26 cellular contexts compared by ENCODE assay signal in the genomic region with DNA sequence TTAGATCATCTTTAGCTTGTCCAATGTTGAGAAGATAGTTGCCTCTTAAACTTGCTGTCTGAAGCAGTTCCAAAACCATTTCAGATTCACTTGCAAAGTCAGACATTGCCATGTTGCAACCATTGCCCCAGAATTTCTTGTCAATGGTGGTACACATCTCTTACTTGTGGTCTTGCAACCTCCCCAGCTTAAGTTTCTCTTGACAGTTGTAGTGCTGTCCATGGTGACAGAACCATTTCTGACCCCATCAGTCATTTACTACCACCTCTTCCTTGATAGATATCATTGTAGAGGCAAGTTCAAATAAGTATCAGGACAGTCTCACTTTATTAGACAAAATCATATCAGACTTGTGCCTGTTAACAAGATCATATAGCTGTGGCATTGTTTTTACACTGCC.
DNase-seq lines count a peak whose midpoint lies in the region; ATAC-seq, FAIRE-seq and TF ChIP-seq lines count a peak whose summit lies in the region.
"Had no signal": no experiment of that assay in that cellular context is flagged by ENCODE, and none has a peak within 500 bp of the region (broad histone marks: within the 10 kb centered on the region; RNA-seq: fewer than 3 reads in every experiment).

No MANE protein-coding gene starts in this region.

- peaks cover 0 to 2% of the 10 kb centered on the region in 2 experiments; a peak in 2 of 4 replicates for H3K4me1 ChIP-seq in SK-N-SH (ENCODE audit: control insufficient read depth in 1 of 2, insufficient read depth in 2 of 2, low read depth in 1 of 2, low read length in 1 of 2)
- no peaks in the 10 kb centered on the region for H3K4me1 ChIP-seq in HEK293 (ENCODE audit: control insufficient read depth, insufficient read depth, low read length)
- no peaks in the 10 kb centered on the region for H3K4me1 ChIP-seq in GM12878 (ENCODE audit: control insufficient read depth, insufficient read depth, low read length)
- H3K4me1 ChIP-seq: A549; BLaER1 treated with 17β-estradiol and CSF1 and Interleukin-3, amounts not matched to agents 10 nM and 100 nM; Caco-2 had no signal

- peaks cover 24% of the 10 kb centered on the region for H3K4me1 Mint-ChIP-seq in activated naive CD8-positive, alpha-beta T cell treated with anti-CD3 and anti-CD28 coated beads, Interleukin-2, amount 10 ng/mL, durations not matched to agents 7 days and 5 days
- no peaks in the 10 kb centered on the region for H3K4me1 Mint-ChIP-seq in activated naive CD8-positive, alpha-beta T cell treated with anti-CD3 and anti-CD28 coated beads for 36 hours
- H3K4me1 Mint-ChIP-seq: B cell had no signal

- TF ChIP-seq CTCF in SK-N-SH (IDR thresholded peaks at IDR 0.05): no peak
- no peak for TF ChIP-seq CTCF in HEK293 (tag by site-specific recombination; IDR thresholded peaks at IDR 0.05)
- no peak for TF ChIP-seq CTCF in GM12878 (IDR thresholded peaks at IDR 0.05 in 2 of 3, conservative IDR thresholded peaks at IDR 0.05 in 1 of 3; ENCODE audit: control insufficient read depth in 2 of 3, extremely low read depth in 1 of 3, insufficient read depth in 1 of 3, low read depth in 3 of 3, low read length in 3 of 3)

- H3K4me2 ChIP-seq in SK-N-SH (no peak overlapping the region), GM12878 (ENCODE audit: control insufficient read depth, insufficient read depth) (no peak overlapping the region)
- H3K4me2 ChIP-seq: A549; BLaER1 treated with 17β-estradiol and CSF1 and Interleukin-3, amounts not matched to agents 10 nM and 100 nM had no signal

- BruUV-seq in GM12878 (replicated peaks; lab: Mats Ljungman, UMichigan): no TSS peak

- H3K27me3 Mint-ChIP-seq in activated naive CD8-positive, alpha-beta T cell treated with anti-CD3 and anti-CD28 coated beads, Interleukin-2, amount 10 ng/mL, durations not matched to agents 7 days and 5 days: no peaks in the 10 kb centered on the region
- no peaks in the 10 kb centered on the region for H3K27me3 Mint-ChIP-seq in activated naive CD8-positive, alpha-beta T cell treated with anti-CD3 and anti-CD28 coated beads for 36 hours
- H3K27me3 Mint-ChIP-seq: B cell; CD4-positive, alpha-beta T cell had no signal

- H2AFZ ChIP-seq in SK-N-SH (ENCODE audit: low read depth) (no peak overlapping the region), GM12878 (ENCODE audit: control insufficient read depth, low read depth, low read length) (no peak overlapping the region)

- in situ Hi-C loops in GM12878 (cut with MboI): no loop called here

- H3K9me3 ChIP-seq in SK-N-SH: no peaks in the 10 kb centered on the region
- no peaks in the 10 kb centered on the region for H3K9me3 ChIP-seq in HEK293 (ENCODE audit: control insufficient read depth, insufficient read depth, low read depth, low read length)
- H3K9me3 ChIP-seq in GM12878 (replicated peaks; ENCODE audit: control insufficient read depth, insufficient read depth, low read length): no peaks in the 10 kb centered on the region
- H3K9me3 ChIP-seq: A549; BLaER1 treated with 17β-estradiol and CSF1 and Interleukin-3, amounts not matched to agents 10 nM and 100 nM; Caco-2 had no signal

- H3K9me2 ChIP-seq in SK-N-SH: no peaks in the 10 kb centered on the region

- no peak overlapping the region for H3K9ac ChIP-seq in SK-N-SH
- H3K9ac ChIP-seq in GM12878 (ENCODE audit: control insufficient read depth, insufficient read depth, low read length): no peak overlapping the region
- H3K9ac ChIP-seq: BLaER1 treated with 17β-estradiol and CSF1 and Interleukin-3, amounts not matched to agents 10 nM and 100 nM had no signal

- RAD21 ChIA-PET in GM12878 (lab: Charles Lee; ENCODE audit: unreplicated experiment): interaction anchor here (3.7 kb wide), 1 partner anchor 343 kb away, joined by 10 read pairs; no protein-coding TSS in a partner anchor

- no peaks in the 10 kb centered on the region for H3F3A ChIP-seq in SK-N-SH (replicated peaks; ENCODE audit: insufficient read depth)

- H3K4me3 ChIP-seq in SK-N-SH (ENCODE audit: low read depth in 2 of 2, low read length in 1 of 2): no peak overlapping the region
- no peak overlapping the region for H3K4me3 ChIP-seq in HEK293 (ENCODE audit: low read depth, low read length)
- no peak overlapping the region for H3K4me3 ChIP-seq in GM12878
- H3K4me3 ChIP-seq: A549; BLaER1 treated with 17β-estradiol and CSF1 and Interleukin-3, amounts not matched to agents 10 nM and 100 nM had no signal

- H3K79me2 ChIP-seq in SK-N-SH (ENCODE audit: insufficient read depth): no peaks in the 10 kb centered on the region
- H3K79me2 ChIP-seq in GM12878 (ENCODE audit: control insufficient read depth, insufficient read depth, low read length): no peaks in the 10 kb centered on the region

- no peak for FAIRE-seq in GM12878 (lab: Jason Lieb, UNC)
- FAIRE-seq: A549, D721Med, GM12891, GM19239 had no signal

- SMC1A ChIA-PET in GM12878 (lab: Charles Lee; ENCODE audit: uncharacterized antibody, unreplicated experiment): interaction anchor here (0.6 to 2.1 kb wide), 6 partner anchors 15 to 343 kb away, joined by 3 to 6 read pairs (median 3); no protein-coding TSS in a partner anchor

- no peak overlapping the region for H3K27ac ChIP-seq in SK-N-SH (ENCODE audit: low read depth in 2 of 2, low read length in 1 of 2)
- no peak overlapping the region for H3K27ac ChIP-seq in HEK293 (ENCODE audit: extremely low read depth, low read depth, low read length)
- no peak overlapping the region for H3K27ac ChIP-seq in GM12878 (ENCODE audit: control insufficient read depth, insufficient read depth)
- H3K27ac ChIP-seq: 22Rv1; A549; BLaER1 treated with 17β-estradiol and CSF1 and Interleukin-3, amounts not matched to agents 10 nM and 100 nM; C4-2B had no signal

- H3K4me3 Mint-ChIP-seq in activated naive CD8-positive, alpha-beta T cell treated with anti-CD3 and anti-CD28 coated beads, Interleukin-2, amount 10 ng/mL, durations not matched to agents 7 days and 5 days: peak overlapping the region; percentile 61
- no peak overlapping the region for H3K4me3 Mint-ChIP-seq in activated naive CD8-positive, alpha-beta T cell treated with anti-CD3 and anti-CD28 coated beads for 36 hours
- H3K4me3 Mint-ChIP-seq: B cell; CD4-positive, alpha-beta T cell; CD8-positive, alpha-beta T cell had no signal

- intact Hi-C loops in GM12878 (cut with micrococcal nuclease; ENCODE audit: unreplicated experiment): no loop called here

- CTCF ChIA-PET in SK-N-SH (lab: Yijun Ruan, JAX) (interaction anchor here (1.9 to 4.5 kb wide), 3 partner anchors 9 to 343 kb away, joined by 7 to 28 read pairs (median 11); no protein-coding TSS in a partner anchor), HEK293 (lab: Yijun Ruan, JAX) (interaction anchor here (0.6 to 2.8 kb wide), 2 partner anchors 8 to 168 kb away, joined by 3 to 13 read pairs; no protein-coding TSS in a partner anchor), GM12878 (lab: Yijun Ruan, JAX) (interaction anchor here (0.9 to 4.1 kb wide), 3 partner anchors 8 to 350 kb away, joined by 3 to 37 read pairs (median 5); no protein-coding TSS in a partner anchor)

- TF ChIP-seq RAD21 in SK-N-SH (IDR thresholded peaks at IDR 0.05; ENCODE audit: low read length) (no peak), GM12878 (IDR thresholded peaks at IDR 0.05; ENCODE audit: insufficient read depth, low read depth, low read length) (no peak)

- TF ChIP-seq EP300 in SK-N-SH (IDR thresholded peaks at IDR 0.05; ENCODE audit: borderline replicate concordance in 1 of 2, low read depth in 1 of 2, low read length in 1 of 2) (no peak), GM12878 (IDR thresholded peaks at IDR 0.05; ENCODE audit: borderline replicate concordance in 1 of 2, control insufficient read depth in 1 of 2, low read depth in 2 of 2, low read length in 2 of 2) (no peak)

- POLR2A ChIA-PET in SK-N-SH (lab: Yijun Ruan, JAX) (no interaction called here), HEK293 (lab: Yijun Ruan, JAX) (no interaction called here), GM12878 (lab: Charles Lee) (no interaction called here)
- POLR2A ChIA-PET in activated naive CD8-positive, alpha-beta T cell treated with anti-CD3 and anti-CD28 coated beads, Interleukin-2, amount 10 ng/mL, durations not matched to agents 7 days and 5 days (lab: Charles Lee): interaction anchor here (0.9 kb wide), 1 partner anchor 20 kb away, joined by 3 read pairs; no protein-coding TSS in a partner anchor

- no peaks in the 10 kb centered on the region for H3K27me3 ChIP-seq in SK-N-SH (ENCODE audit: insufficient read depth)
- H3K27me3 ChIP-seq in GM12878 (replicated peaks in 1 of 2; ENCODE audit: control insufficient read depth in 2 of 2, insufficient read depth in 2 of 2, low read length in 1 of 2): no peaks in the 10 kb centered on the region
- H3K27me3 ChIP-seq: BLaER1 treated with 17β-estradiol and CSF1 and Interleukin-3, amounts not matched to agents 10 nM and 100 nM had no signal

- no peaks in the 10 kb centered on the region for H3K36me3 ChIP-seq in SK-N-SH (replicated peaks in 1 of 2; ENCODE audit: control insufficient read depth in 1 of 2, insufficient read depth in 2 of 2, low read length in 1 of 2)
- H3K36me3 ChIP-seq in HEK293 (ENCODE audit: control insufficient read depth in 2 of 2, insufficient read depth in 1 of 2, low read length in 2 of 2): no peaks in the 10 kb centered on the region
- H3K36me3 ChIP-seq in GM12878 (ENCODE audit: control insufficient read depth in 2 of 2, insufficient read depth in 2 of 2, low read length in 1 of 2): no peaks in the 10 kb centered on the region
- H3K36me3 ChIP-seq: BLaER1 treated with 17β-estradiol and CSF1 and Interleukin-3, amounts not matched to agents 10 nM and 100 nM had no signal

- H3K27ac Mint-ChIP-seq in activated naive CD8-positive, alpha-beta T cell treated with anti-CD3 and anti-CD28 coated beads, Interleukin-2, amount 10 ng/mL, durations not matched to agents 7 days and 5 days: peak overlapping the region; percentile 71
- no peak overlapping the region for H3K27ac Mint-ChIP-seq in activated naive CD8-positive, alpha-beta T cell treated with anti-CD3 and anti-CD28 coated beads for 36 hours
- H3K27ac Mint-ChIP-seq: B cell; CD4-positive, alpha-beta T cell; CD8-positive, alpha-beta T cell had no signal

- no peaks in the 10 kb centered on the region for H4K20me1 ChIP-seq in SK-N-SH (ENCODE audit: insufficient read depth)
- no peaks in the 10 kb centered on the region for H4K20me1 ChIP-seq in GM12878 (ENCODE audit: control insufficient read depth, insufficient read depth)
- H4K20me1 ChIP-seq: BLaER1 treated with 17β-estradiol and CSF1 and Interleukin-3, amounts not matched to agents 10 nM and 100 nM had no signal

- H3K36me3 Mint-ChIP-seq in activated naive CD8-positive, alpha-beta T cell treated with anti-CD3 and anti-CD28 coated beads, Interleukin-2, amount 10 ng/mL, durations not matched to agents 7 days and 5 days: no peaks in the 10 kb centered on the region
- no peaks in the 10 kb centered on the region for H3K36me3 Mint-ChIP-seq in activated naive CD8-positive, alpha-beta T cell treated with anti-CD3 and anti-CD28 coated beads for 36 hours
- H3K36me3 Mint-ChIP-seq: CD8-positive, alpha-beta T cell had no signal

- ATAC-seq in SK-N-SH treated with all-trans-retinoic acid at 6 μM for 48 hours (no peak), GM12878 (no peak)
- ATAC-seq in activated naive CD8-positive, alpha-beta T cell treated with anti-CD3 and anti-CD28 coated beads, Interleukin-2, amount 10 ng/mL, durations not matched to agents 7 days and 5 days (ENCODE audit: low read depth): peak; percentile 70
- ATAC-seq: A549; CD8-positive, alpha-beta T cell had no signal

- TF ChIP-seq POLR2A in GM12878 (IDR thresholded peaks at IDR 0.05; ENCODE audit: low read depth, low read length): no peak

- peaks cover 7% of the 10 kb centered on the region for H3K9me3 Mint-ChIP-seq in activated naive CD8-positive, alpha-beta T cell treated with anti-CD3 and anti-CD28 coated beads, Interleukin-2, amount 10 ng/mL, durations not matched to agents 7 days and 5 days
- no peaks in the 10 kb centered on the region for H3K9me3 Mint-ChIP-seq in activated naive CD8-positive, alpha-beta T cell treated with anti-CD3 and anti-CD28 coated beads for 36 hours
- H3K9me3 Mint-ChIP-seq: CD4-positive, alpha-beta T cell; CD8-positive, alpha-beta T cell had no signal

- DNase-seq in SK-N-SH (no peak), GM12878 (ENCODE audit: low read depth, low spot score) (no peak), DMS153 (lab: John Stamatoyannopoulos, UW) (no peak)
- no peak for DNase-seq in activated naive CD8-positive, alpha-beta T cell treated with anti-CD3 and anti-CD28 coated beads, Interleukin-2, amount 10 ng/mL, durations not matched to agents 7 days and 5 days
- no peak for DNase-seq in activated naive CD8-positive, alpha-beta T cell treated with anti-CD3 and anti-CD28 coated beads for 36 hours
- no peak for DNase-seq in effector CD4-positive, alpha-beta T cell
- DNase-seq: AML-193; Caco-2; Calu3; CD4-positive, alpha-beta T cell; CD8-positive, alpha-beta T cell; DMS53; DMS79; DND-41; EL; GDM1 had no signal
